ENCODE assay signal across 9 cellular contexts in the genomic region with DNA sequence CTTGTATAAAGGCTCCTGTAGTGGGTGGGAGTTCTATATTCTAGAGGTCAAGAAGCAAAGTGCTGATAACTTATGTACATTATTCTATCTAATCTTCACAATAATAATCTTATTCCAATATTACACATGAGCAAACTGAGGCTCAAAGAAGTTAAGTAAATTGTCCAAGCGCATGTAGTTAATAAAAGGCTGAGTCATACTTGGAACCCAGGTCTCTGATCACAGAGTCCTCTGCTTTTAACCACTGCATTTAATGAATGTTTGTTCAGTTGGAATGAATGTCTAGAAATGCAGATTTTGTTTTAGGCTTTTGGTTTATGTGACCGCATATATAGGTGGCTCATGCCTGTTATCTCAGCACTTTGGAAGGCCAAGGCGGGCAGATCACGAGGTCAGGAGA.
"Had no signal": no experiment of that assay in that cellular context is flagged by ENCODE, and none has a peak within 500 bp of the region (broad histone marks: within the 10 kb centered on the region; RNA-seq: fewer than 3 reads in every experiment).

No MANE protein-coding gene starts in this region.

- H3K9ac ChIP-seq: GM23248 had no signal

- H3K4me1 Mint-ChIP-seq: IgD-negative memory B cell had no signal

- H3K36me3 Mint-ChIP-seq: IgD-negative memory B cell had no signal

- H3K4me3 Mint-ChIP-seq: HFFc6, IgD-negative memory B cell had no signal

- H3K27ac ChIP-seq: GM23248, HL-60 had no signal

- H3K4me3 ChIP-seq: GM23248, HAP-1 had no signal

- H3K9me3 Mint-ChIP-seq: HFFc6 had no signal

- DNase-seq: GM23248, GOT3, H7, HFFc6, KG1 had no signal

- H2AFZ ChIP-seq: GM23248 had no signal

- H3K36me3 ChIP-seq: HAP-1 had no signal

- ATAC-seq: HCT116 had no signal

- H3K9me3 ChIP-seq: HAP-1 had no signal

- H3K27ac Mint-ChIP-seq: HFFc6, IgD-negative memory B cell had no signal
